8 cellular contexts compared by ENCODE assay signal in the genomic region with DNA sequence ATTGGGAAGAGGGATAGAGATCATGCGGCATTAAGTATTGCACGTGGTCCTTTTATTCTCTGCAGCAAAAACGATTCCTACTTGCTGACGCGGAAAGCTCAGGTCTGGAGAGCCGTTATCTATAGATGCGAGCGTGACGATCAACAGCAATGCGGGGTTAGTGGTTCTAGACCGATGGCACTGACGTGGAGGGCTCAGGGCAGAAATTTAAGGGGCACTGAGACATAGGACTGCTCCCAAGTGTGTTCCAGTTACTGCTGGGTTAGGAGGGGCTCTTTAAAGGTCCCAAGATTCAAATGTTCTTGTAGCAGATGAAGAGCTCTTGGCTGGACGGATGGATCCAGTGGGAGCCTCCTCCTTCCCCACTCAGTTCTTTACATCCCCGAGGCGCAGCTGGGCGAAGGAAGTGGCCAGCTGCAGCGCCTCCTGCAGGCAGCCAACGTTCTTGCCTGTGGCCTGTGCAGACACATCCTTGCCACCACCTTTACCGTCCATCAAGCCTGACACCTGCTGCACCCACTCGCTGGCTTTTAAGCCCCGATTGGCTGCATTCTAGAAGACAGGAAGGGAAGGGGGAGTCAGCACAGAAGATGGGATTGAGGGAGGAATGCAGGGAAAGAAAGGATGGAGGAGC. TPM values are rescaled to one million over a fixed set of nuclear protein-coding genes. Genes with fewer than 3 reads are reported as not detected.
DNase-seq lines count a peak whose midpoint lies in the region; ATAC-seq and TF ChIP-seq lines count a peak whose summit lies in the region.

No MANE protein-coding gene starts in this region.

- TF ChIP-seq POLR2A in HCT116 (IDR thresholded peaks at IDR 0.05; ENCODE audit: borderline replicate concordance, extremely low read depth, insufficient read depth, insufficient read length), result no peak
- no peak for TF ChIP-seq POLR2A in esophagus squamous epithelium (IDR thresholded peaks at IDR 0.05)

- BruUV-seq in HCT116 (replicated peaks; lab: Mats Ljungman, UMichigan), result TSS peak; percentile 11

- POLR2A ChIA-PET in CD8-positive, alpha-beta T cell (lab: Charles Lee), result interaction anchor here (1.2 to 2.2 kb wide), 3 partner anchors 31 to 47 kb away, joined by 3 to 8 read pairs (median 6); a partner anchor contains a TSS
- POLR2A ChIA-PET in HCT116 (lab: Charles Lee), result interaction anchor here (1.6 kb wide), 1 partner anchor 36 kb away, joined by 5 read pairs; a partner anchor contains a TSS

- 0 out of 2 replicates have a peak overlapping the region, but pooled peaks have one; percentile 66 for H3K4me2 ChIP-seq in HCT116 (ENCODE audit: low read length)

- H3K9ac ChIP-seq in HCT116 (ENCODE audit: low read length), result no peak overlapping the region

- H3K27me3 Mint-ChIP-seq in CD8-positive, alpha-beta T cell (ENCODE audit: low read depth), result no peaks in the 10 kb centered on the region
- H3K27me3 Mint-ChIP-seq in activated T-cell treated with anti-CD3 and anti-CD28 coated beads, Interleukin-2, amount 50 U/mL, for 4 hours (ENCODE audit: low read depth), result no peaks in the 10 kb centered on the region

- no peaks in the 10 kb centered on the region for H3K9me3 ChIP-seq in CD8-positive, alpha-beta T cell (ENCODE audit: low read length)
- H3K9me3 ChIP-seq in HCT116 (ENCODE audit: control insufficient read depth in 1 of 2, insufficient read depth in 1 of 2, low read depth in 1 of 2, low read length in 2 of 2) (no peaks in the 10 kb centered on the region), esophagus squamous epithelium (no peaks in the 10 kb centered on the region)

- H3K36me3 ChIP-seq in CD8-positive, alpha-beta T cell (ENCODE audit: insufficient read depth, low read length), result peaks cover 17% of the 10 kb centered on the region
- peaks cover 17 to 43% of the 10 kb centered on the region in 2 experiments for H3K36me3 ChIP-seq in HCT116 (ENCODE audit: control insufficient read depth in 1 of 2, insufficient read depth in 2 of 2, low read length in 2 of 2)
- peaks cover 17 to 72% (median 30%) of the 10 kb centered on the region in 3 donors for H3K36me3 ChIP-seq in esophagus squamous epithelium

- H3K27me3 ChIP-seq in CD8-positive, alpha-beta T cell (ENCODE audit: insufficient read depth, low read length), result no peaks in the 10 kb centered on the region
- H3K27me3 ChIP-seq in HCT116 (ENCODE audit: insufficient read depth, low read length) (no peaks in the 10 kb centered on the region), esophagus squamous epithelium (no peaks in the 10 kb centered on the region)

- peaks cover 25% of the 10 kb centered on the region for H3K79me2 ChIP-seq in HCT116 (ENCODE audit: insufficient read depth, low read length)

- WGBS in esophagus squamous epithelium, 2 donors, result 74 to 86% methylated on average over 17 to 21 of the region's 21 CpGs

- H3K9me3 Mint-ChIP-seq in CD8-positive, alpha-beta T cell, result no peaks in the 10 kb centered on the region
- no peaks in the 10 kb centered on the region for H3K9me3 Mint-ChIP-seq in activated T-cell treated with anti-CD3 and anti-CD28 coated beads, Interleukin-2, amount 50 U/mL, for 4 hours

- H3K4me3 Mint-ChIP-seq in CD8-positive, alpha-beta T cell, result peak overlapping the region; percentile 92
- peak overlapping the region; percentile 86 for H3K4me3 Mint-ChIP-seq in activated T-cell treated with anti-CD3 and anti-CD28 coated beads, Interleukin-2, amount 50 U/mL, for 4 hours

- H3K4me1 ChIP-seq in CD8-positive, alpha-beta T cell (ENCODE audit: insufficient read depth, low read length), result peaks cover 18% of the 10 kb centered on the region
- H3K4me1 ChIP-seq in HCT116 (ENCODE audit: control insufficient read depth in 1 of 2, insufficient read depth in 2 of 2, low read length in 2 of 2), result peaks cover 5 to 7% of the 10 kb centered on the region in 2 experiments; a peak in 2 of 4 replicates
- H3K4me1 ChIP-seq in esophagus squamous epithelium, result peaks cover 14 to 39% (median 16%) of the 10 kb centered on the region in 3 donors

- H3K36me3 Mint-ChIP-seq in CD8-positive, alpha-beta T cell, result peaks cover 49% of the 10 kb centered on the region
- H3K36me3 Mint-ChIP-seq in activated T-cell treated with anti-CD3 and anti-CD28 coated beads, Interleukin-2, amount 50 U/mL, for 4 hours (ENCODE audit: insufficient read depth), result peaks cover 22% of the 10 kb centered on the region

- DNase-seq in CD8-positive, alpha-beta T cell, result no peak
- DNase-seq in HCT116 (ENCODE audit: low read depth, low spot score), result no peak
- DNase-seq in activated T-cell treated with anti-CD3 and anti-CD28 coated beads, Interleukin-2, amount 50 U/mL, for 4 hours, result no peak
- peak; percentile 16 for DNase-seq in kidney tubule cell (ENCODE audit: low spot score)
- DNase-seq in esophagus squamous epithelium (lab: John Stamatoyannopoulos, UW), result no peak
- DNase-seq in NCI-H146 (lab: John Stamatoyannopoulos, UW), result no peak

- TF ChIP-seq CTCF in CD8-positive, alpha-beta T cell (IDR thresholded peaks at IDR 0.05), result no peak
- peak; percentile 9 to 78 (median 75); a peak in 4 of 6 replicates for TF ChIP-seq CTCF in HCT116 (IDR thresholded peaks at IDR 0.05 in 2 of 3, conservative IDR thresholded peaks at IDR 0.05 in 1 of 3; ENCODE audit: borderline replicate concordance in 1 of 3, insufficient read depth in 1 of 3, low read depth in 2 of 3, low read length in 2 of 3)
- peak in 2 of 6 experiments; percentile 15 to 23 for TF ChIP-seq CTCF in esophagus squamous epithelium (IDR thresholded peaks at IDR 0.05)

- intact Hi-C loops in CD8-positive, alpha-beta T cell (cut with DNase I, micrococcal nuclease), result loop anchor here (1.0 to 5.0 kb wide), 4 partner anchors 36 to 685 kb away; a partner anchor contains a TSS
- intact Hi-C loops in HCT116 (cut with micrococcal nuclease) (loop anchor here (10.0 kb wide), 1 partner anchor 88 kb away; no protein-coding TSS in a partner anchor), esophagus squamous epithelium (cut with DNase I) (no loop called here)

- no peak for ATAC-seq in CD8-positive, alpha-beta T cell
- 0 out of 2 replicates have a peak, but pooled peaks have one; percentile 16 for ATAC-seq in HCT116
- no peak for ATAC-seq in activated T-cell treated with anti-CD3 and anti-CD28 coated beads, Interleukin-2, amount 50 U/mL, for 4 hours
- no peak for ATAC-seq in GM19397 (IDR thresholded peaks at IDR 0.05; ENCODE audit: unreplicated experiment)
- no peak for ATAC-seq in HG02763 (IDR thresholded peaks at IDR 0.05; ENCODE audit: unreplicated experiment)

- no peak overlapping the region for H3K4me3 ChIP-seq in CD8-positive, alpha-beta T cell (ENCODE audit: low read depth, low read length)
- H3K4me3 ChIP-seq in HCT116 (replicated peaks in 1 of 2; ENCODE audit: low read depth in 1 of 2, low read length in 2 of 2) (no peak overlapping the region), esophagus squamous epithelium (no peak overlapping the region)

- no peaks in the 10 kb centered on the region for H4K20me1 ChIP-seq in HCT116 (ENCODE audit: insufficient read depth)

- H2AFZ ChIP-seq in HCT116 (ENCODE audit: low read depth, low read length, poor library complexity, severe bottlenecking), result no peak overlapping the region

- no peak for TF ChIP-seq RAD21 in HCT116 (IDR thresholded peaks at IDR 0.05; ENCODE audit: low read depth)

- CTCF ChIA-PET in CD8-positive, alpha-beta T cell (lab: Charles Lee), result interaction anchor here (0.6 to 1.6 kb wide), 9 partner anchors 9 to 401 kb away, joined by 3 to 5 read pairs (median 4); a partner anchor contains a TSS
- CTCF ChIA-PET in HCT116 (lab: Charles Lee), result interaction anchor here (1.0 to 1.9 kb wide), 4 partner anchors 10 to 127 kb away, joined by 3 to 9 read pairs (median 4); a partner anchor contains a TSS

- RAD21 ChIA-PET in HCT116 (lab: Charles Lee; ENCODE audit: low non-redundant PET in 1 of 2, low total read pairs in 2 of 2, uncharacterized antibody in 2 of 2, unreplicated experiment in 2 of 2), result no interaction called here

- no peak overlapping the region for H3K27ac ChIP-seq in CD8-positive, alpha-beta T cell (ENCODE audit: low read depth, low read length)
- H3K27ac ChIP-seq in HCT116 (ENCODE audit: low read depth, low read length) (peak overlapping the region; percentile 95; the same call in 1 of the 2 replicates), esophagus squamous epithelium (peak overlapping the region in 1 of 4 donors; percentile 95)

- H3K27ac Mint-ChIP-seq in CD8-positive, alpha-beta T cell, result peak overlapping the region; percentile 97

- no peaks in the 10 kb centered on the region for H3K9me2 ChIP-seq in HCT116 (ENCODE audit: insufficient read depth)

- peaks cover 21% of the 10 kb centered on the region for H3K4me1 Mint-ChIP-seq in CD8-positive, alpha-beta T cell (ENCODE audit: low read depth)
- peaks cover 16% of the 10 kb centered on the region for H3K4me1 Mint-ChIP-seq in activated T-cell treated with anti-CD3 and anti-CD28 coated beads, Interleukin-2, amount 50 U/mL, for 4 hours (ENCODE audit: low read depth)

TF ChIP-seq in HCT116, 20 proteins besides CTCF, POLR2A, EP300 and RAD21:
- TF ChIP-seq EGR1 (IDR thresholded peaks at IDR 0.05; ENCODE audit: low read depth) (no peak), POLR2AphosphoS5 (IDR thresholded peaks at IDR 0.05; ENCODE audit: low read depth, low read length) (no peak; the same call in 1 of the 2 replicates), ELF1 (IDR thresholded peaks at IDR 0.05; ENCODE audit: borderline replicate concordance, low read depth) (no peak), SRF (IDR thresholded peaks at IDR 0.05; ENCODE audit: low read depth) (no peak), YY1 (IDR thresholded peaks at IDR 0.05; ENCODE audit: extremely low read depth, insufficient replicate concordance, low read depth, low read length) (no peak), EZH2 (IDR thresholded peaks at IDR 0.05) (no peak)

RNA-seq across cellular contexts. Expression of a gene that starts 0.7 kb away (rescaled TPM):
- total RNA-seq in CD8-positive, alpha-beta T cell, result 10 to 100 TPM; 40.6 to 43.6 TPM
- total RNA-seq in HCT116 (2021; ENCODE audit: unreplicated experiment) (22.9 TPM), esophagus squamous epithelium (10 to 100 TPM; 11.4 to 26.1 (median 16.3) TPM)
- 5.0 and 6.7 TPM in 2 replicates for polyA plus RNA-seq in HCT116 (2012)
- 10 to 100 TPM; 50.9 to 52.4 (median 52.2) TPM for total RNA-seq in activated T-cell treated with anti-CD3 and anti-CD28 coated beads, Interleukin-2, amount 50 U/mL, for 4 hours

RNA-seq across cellular contexts. Expression of a gene that starts 36.8 kb away (rescaled TPM):
- 10 to 100 TPM; 10.1 to 10.6 TPM for total RNA-seq in CD8-positive, alpha-beta T cell
- total RNA-seq in HCT116 (2021; ENCODE audit: unreplicated experiment), result 215 TPM
- 269 and 273 TPM in 2 replicates for polyA plus RNA-seq in HCT116 (2012)
- total RNA-seq in activated T-cell treated with anti-CD3 and anti-CD28 coated beads, Interleukin-2, amount 50 U/mL, for 4 hours, result 100 to 1,000 TPM; 130 to 168 (median 139) TPM
- total RNA-seq in esophagus squamous epithelium, result 10 to 100 TPM; 30.3 to 50.6 (median 43.4) TPM

RNA-seq across cellular contexts. Expression of a gene that starts 46.5 kb away (rescaled TPM):
- total RNA-seq in CD8-positive, alpha-beta T cell, result 10 to 100 TPM; 30.5 to 33.1 TPM
- total RNA-seq in HCT116 (2021; ENCODE audit: unreplicated experiment) (36.6 TPM), esophagus squamous epithelium (10 to 100 TPM; 15.5 to 35.3 (median 24.3) TPM)
- 45.1 and 51.8 TPM in 2 replicates for polyA plus RNA-seq in HCT116 (2012)
- total RNA-seq in activated T-cell treated with anti-CD3 and anti-CD28 coated beads, Interleukin-2, amount 50 U/mL, for 4 hours, result 10 to 100 TPM; 19.7 to 24.4 (median 21.8) TPM
